Comparison of ENCODE assay signal across 17 cellular contexts in the genomic region with DNA sequence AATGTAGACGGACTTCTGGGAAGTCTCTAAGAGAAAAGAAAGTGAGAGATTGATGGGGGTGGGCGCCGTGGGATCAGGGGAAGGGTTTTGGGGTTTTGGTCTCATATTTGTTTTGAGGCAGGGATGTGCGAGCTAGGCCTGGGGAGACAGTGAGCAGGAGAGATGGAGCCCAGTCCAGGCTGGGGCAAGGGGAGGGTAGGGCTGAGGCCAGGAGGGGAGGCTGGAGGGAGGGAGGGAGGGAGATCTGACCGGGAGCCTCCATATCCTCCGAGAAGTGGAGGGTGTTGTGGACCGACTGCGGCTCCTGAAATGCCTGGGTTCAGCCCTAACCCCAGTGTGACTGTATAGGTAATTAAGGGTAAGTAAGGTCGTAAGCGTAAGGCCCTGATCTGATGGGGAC.
"Had no signal": no experiment of that assay in that cellular context is flagged by ENCODE, and none has a peak within 500 bp of the region (broad histone marks: within the 10 kb centered on the region; RNA-seq: fewer than 3 reads in every experiment).

No MANE protein-coding gene starts in this region.

- H3K36me3 ChIP-seq: MG63 had no signal

- H3K27me3 ChIP-seq: MG63 had no signal

- DNase-seq: IMR-90, KG1, MG63, NCI-H1092 treated with DMSO at 0.1 percent for 48 hours, NCI-H1436, NCI-H187, NCI-H2029, NCI-H2081 treated with DMSO at 0.1 percent for 48 hours, NCI-H226, NCI-H446, NCI-H510A, NCI-H524 treated with DMSO at 0.1 percent for 48 hours, NCI-H774, SK-N-SH had no signal

- H3K4me2 ChIP-seq: SK-N-SH had no signal

- H3K9ac ChIP-seq: SK-N-SH had no signal

- H3K4me3 ChIP-seq: MG63 had no signal

- H3K27ac ChIP-seq: RWPE1 had no signal

- ATAC-seq: Panc1, PC-3 had no signal
